In genomic region chr7:55552320-55553086, GRCh38 we compare ENCODE assay signal across 10 cellular contexts. TPM values are rescaled to one million over a fixed set of nuclear protein-coding genes. Genes with fewer than 3 reads are reported as not detected.
DNase-seq lines count a peak whose midpoint lies in the region; ATAC-seq, FAIRE-seq and TF ChIP-seq lines count a peak whose summit lies in the region.
"Had no signal": no experiment of that assay in that cellular context is flagged by ENCODE, and none has a peak within 500 bp of the region (broad histone marks: within the 10 kb centered on the region; RNA-seq: fewer than 3 reads in every experiment).

No MANE protein-coding gene starts in this region.

- ATAC-seq in IMR-90 (ENCODE audit: low read depth) (peak; percentile 87), HG02852 (IDR thresholded peaks at IDR 0.05; ENCODE audit: unreplicated experiment) (no peak), HG02884 (IDR thresholded peaks at IDR 0.05; ENCODE audit: unreplicated experiment) (no peak)
- no peak for ATAC-seq in stimulated activated memory B cell treated with anti-CD40 and anti-IgM and Interleukin-4, amounts not matched to agents 10 μg/mL and 1 μg/mL and 100 μg/mL, for 72 hours
- ATAC-seq: T-cell had no signal

- no TSS peak for BruUV-seq in IMR-90 (replicated peaks; lab: Mats Ljungman, UMichigan)

- in situ Hi-C loops in IMR-90 (cut with MboI; ENCODE audit: low sequenced_read_pairs): loop anchor here (25.0 kb wide), 1 partner anchor 790 kb away; the partner anchor contains the start of gene SEC61G

- no peak for TF ChIP-seq POLR2A in IMR-90 (IDR thresholded peaks at IDR 0.05; ENCODE audit: low read depth, low read length)

- peaks cover 4% of the 10 kb centered on the region for H3K36me3 ChIP-seq in IMR-90 (ENCODE audit: control insufficient read depth, insufficient read depth, low read length)
- no peaks in the 10 kb centered on the region for H3K36me3 ChIP-seq in kidney (ENCODE audit: control insufficient read depth in 1 of 2, insufficient read depth in 2 of 2, low read length in 2 of 2)

- peak; percentile 90 for DNase-seq in IMR-90
- peak; percentile 80 for DNase-seq in kidney
- no peak for DNase-seq in NCI-H345 treated with DMSO at 0.1 percent for 48 hours (lab: John Stamatoyannopoulos, UW; ENCODE audit: unreplicated experiment)
- DNase-seq in foreskin melanocyte: no peak
- DNase-seq: T-cell had no signal

- H3K9me3 Mint-ChIP-seq in brain: no peaks in the 10 kb centered on the region
- H3K9me3 Mint-ChIP-seq in stimulated activated memory B cell treated with anti-CD40 and anti-IgM and Interleukin-4, amounts not matched to agents 10 μg/mL and 1 μg/mL and 100 μg/mL, for 72 hours: no peaks in the 10 kb centered on the region
- H3K9me3 Mint-ChIP-seq: stimulated activated naive CD8-positive, alpha-beta T cell treated with anti-CD3 and anti-CD28 coated beads, Interleukin-15, Interleukin-2, amounts not matched to agents 100 ng/mL and 50 ng/mL, for 24 hours; T-cell had no signal

- H3K79me1 ChIP-seq in IMR-90 (ENCODE audit: low read depth in 1 of 2, low read length in 2 of 2): peaks cover 38 to 98% of the 10 kb centered on the region in 2 experiments

- no peak overlapping the region for H3K4me3 ChIP-seq in IMR-90 (ENCODE audit: insufficient read depth, low read depth, low read length)
- H3K4me3 ChIP-seq in kidney (ENCODE audit: low read length in 2 of 2): peak overlapping the region in 1 of 2 donors; percentile 39

- H3K9me1 ChIP-seq in IMR-90 (ENCODE audit: insufficient read depth, low read length): peaks cover 54% of the 10 kb centered on the region

- H3K27me3 Mint-ChIP-seq in brain: no peaks in the 10 kb centered on the region
- H3K27me3 Mint-ChIP-seq in stimulated activated memory B cell treated with anti-CD40 and anti-IgM and Interleukin-4, amounts not matched to agents 10 μg/mL and 1 μg/mL and 100 μg/mL, for 72 hours: no peaks in the 10 kb centered on the region
- H3K27me3 Mint-ChIP-seq: stimulated activated naive CD8-positive, alpha-beta T cell treated with anti-CD3 and anti-CD28 coated beads, Interleukin-15, Interleukin-2, amounts not matched to agents 100 ng/mL and 50 ng/mL, for 24 hours; T-cell had no signal

- peak overlapping the region; percentile 43 to 68 (median 51) for H3K4me3 Mint-ChIP-seq in brain
- H3K4me3 Mint-ChIP-seq in stimulated activated memory B cell treated with anti-CD40 and anti-IgM and Interleukin-4, amounts not matched to agents 10 μg/mL and 1 μg/mL and 100 μg/mL, for 72 hours: peak overlapping the region; percentile 27
- H3K4me3 Mint-ChIP-seq: stimulated activated naive CD8-positive, alpha-beta T cell treated with anti-CD3 and anti-CD28 coated beads, Interleukin-15, Interleukin-2, amounts not matched to agents 100 ng/mL and 50 ng/mL, for 24 hours; T-cell had no signal

- no peak overlapping the region for H4K8ac ChIP-seq in IMR-90 (ENCODE audit: low read depth in 2 of 2, low read length in 2 of 2)

- peaks cover 98% of the 10 kb centered on the region for H4K20me1 ChIP-seq in IMR-90 (ENCODE audit: insufficient read depth, low read length)

- TF ChIP-seq CTCF in IMR-90 (conservative IDR thresholded peaks at IDR 0.05; ENCODE audit: low read depth, low read length) (no peak), brain (conservative IDR thresholded peaks at IDR 0.05) (no peak), kidney (IDR thresholded peaks at IDR 0.05; ENCODE audit: borderline replicate concordance, extremely low read depth, insufficient read depth) (no peak)

- no peak overlapping the region for H4K91ac ChIP-seq in IMR-90 (ENCODE audit: insufficient read depth, low read depth, low read length)

- CTCF ChIA-PET in IMR-90 (lab: Yijun Ruan, JAX): interaction anchor here (0.8 kb wide), 1 partner anchor 13 kb away, joined by 3 read pairs; no protein-coding TSS in a partner anchor

- H3K27ac Mint-ChIP-seq in brain: peak overlapping the region; percentile 54 to 92 (median 71)
- H3K27ac Mint-ChIP-seq in stimulated activated memory B cell treated with anti-CD40 and anti-IgM and Interleukin-4, amounts not matched to agents 10 μg/mL and 1 μg/mL and 100 μg/mL, for 72 hours: peak overlapping the region; percentile 79
- H3K27ac Mint-ChIP-seq: stimulated activated naive CD8-positive, alpha-beta T cell treated with anti-CD3 and anti-CD28 coated beads, Interleukin-15, Interleukin-2, amounts not matched to agents 100 ng/mL and 50 ng/mL, for 24 hours had no signal

- H2BK5ac ChIP-seq in IMR-90 (ENCODE audit: low read depth, low read length, poor library complexity, severe bottlenecking): no peak overlapping the region

- no peak overlapping the region for H3K56ac ChIP-seq in IMR-90 (ENCODE audit: extremely low read depth, insufficient read depth, low read length)

- POLR2A ChIA-PET in IMR-90 (lab: Charles Lee; ENCODE audit: unreplicated experiment): no interaction called here

- H2BK120ac ChIP-seq in IMR-90 (ENCODE audit: low read depth, low read length): no peak overlapping the region

- H3K18ac ChIP-seq in IMR-90 (ENCODE audit: low read depth, low read length): no peak overlapping the region

- H3K4me2 ChIP-seq in IMR-90 (ENCODE audit: low read depth, low read length): peak overlapping the region; percentile 33; the same call in 1 of the 2 replicates

- no CpG with 5 or more reads among the region's 13 CpGs for WGBS in IMR-90 (ENCODE audit: extremely low coverage in 2 of 2, insufficient read length in 1 of 2), 2 experiments

- no peak overlapping the region for H2BK15ac ChIP-seq in IMR-90 (ENCODE audit: low read depth, low read length)

- no peak overlapping the region for H2AFZ ChIP-seq in IMR-90 (replicated peaks; ENCODE audit: low read length, poor library complexity)

- H3K23ac ChIP-seq in IMR-90 (ENCODE audit: low read depth, low read length): no peak overlapping the region

- intact Hi-C loops in IMR-90 (cut with micrococcal nuclease): no loop called here
- intact Hi-C loops in kidney (cut with DNase I): no loop called here

- no peaks in the 10 kb centered on the region for H3K27me3 ChIP-seq in IMR-90 (ENCODE audit: control insufficient read depth, insufficient read depth, low read length)

- no peak overlapping the region for H3K9ac ChIP-seq in IMR-90 (ENCODE audit: low read depth, low read length)
- H3K9ac ChIP-seq in kidney (ENCODE audit: low read length in 2 of 2): peak overlapping the region in 1 of 2 donors; percentile 36

- no peaks in the 10 kb centered on the region for H3K9me3 ChIP-seq in IMR-90 (ENCODE audit: control insufficient read depth, insufficient read depth, low read length)
- H3K9me3 ChIP-seq in kidney (ENCODE audit: control insufficient read depth in 1 of 2, low read length in 2 of 2): no peaks in the 10 kb centered on the region

- H2AK5ac ChIP-seq in IMR-90 (ENCODE audit: low read depth, low read length): peak overlapping the region; percentile 28; the same call in 1 of the 2 replicates

- H3K4me1 Mint-ChIP-seq in brain: peaks cover 95% of the 10 kb centered on the region
- peaks cover 97% of the 10 kb centered on the region for H3K4me1 Mint-ChIP-seq in stimulated activated memory B cell treated with anti-CD40 and anti-IgM and Interleukin-4, amounts not matched to agents 10 μg/mL and 1 μg/mL and 100 μg/mL, for 72 hours

- H3K36me3 Mint-ChIP-seq in brain: no peaks in the 10 kb centered on the region
- H3K36me3 Mint-ChIP-seq in stimulated activated memory B cell treated with anti-CD40 and anti-IgM and Interleukin-4, amounts not matched to agents 10 μg/mL and 1 μg/mL and 100 μg/mL, for 72 hours: peaks cover 41% of the 10 kb centered on the region

- H3K4ac ChIP-seq in IMR-90 (ENCODE audit: low read depth, low read length): no peak overlapping the region

- H3K4me1 ChIP-seq in IMR-90 (ENCODE audit: control insufficient read depth, insufficient read depth, low read length) (peaks cover 18% of the 10 kb centered on the region), kidney (ENCODE audit: control insufficient read depth in 1 of 2, insufficient read depth in 1 of 2, low read depth in 1 of 2, low read length in 2 of 2) (peaks cover 25% of the 10 kb centered on the region in 2 donors)

- no peak for TF ChIP-seq RAD21 in IMR-90 (IDR thresholded peaks at IDR 0.05; ENCODE audit: low read length)

- H2AK9ac ChIP-seq in IMR-90 (replicated peaks; ENCODE audit: low read depth, low read length, poor library complexity): no peak overlapping the region

- FAIRE-seq in kidney (lab: Jason Lieb, UNC): no peak

- dilution Hi-C loops in IMR-90 (cut with HindIII; ENCODE audit: low sequenced_read_pairs, unreplicated experiment): no loop called here

- no peak overlapping the region for H4K5ac ChIP-seq in IMR-90 (ENCODE audit: low read depth, low read length)

- H3K27ac ChIP-seq in IMR-90 (ENCODE audit: insufficient read depth, low read length) (no peak overlapping the region), kidney (ENCODE audit: low read depth in 2 of 2, low read length in 2 of 2) (peak overlapping the region; percentile 43 to 65)

- 0 out of 2 replicates have a peak overlapping the region, but pooled peaks have one; percentile 11 for H3K14ac ChIP-seq in IMR-90 (replicated peaks; ENCODE audit: low read depth, low read length)

- no peak overlapping the region for H2BK20ac ChIP-seq in IMR-90 (ENCODE audit: low read depth, low read length)

TF ChIP-seq in IMR-90, 13 proteins besides CTCF, POLR2A, EP300 and RAD21:
- TF ChIP-seq RCOR1 (IDR thresholded peaks at IDR 0.05; ENCODE audit: insufficient replicate concordance, low read length) (no peak), CHD1 (IDR thresholded peaks at IDR 0.05; ENCODE audit: low read depth, low read length) (no peak), NFE2L2 (IDR thresholded peaks at IDR 0.05; ENCODE audit: low read depth, low read length) (peak; percentile 71; the same call in 1 of the 2 replicates), FOS (IDR thresholded peaks at IDR 0.05; ENCODE audit: low read depth, low read length) (peak; percentile 78), MXI1 (IDR thresholded peaks at IDR 0.05; ENCODE audit: borderline replicate concordance, low read depth, low read length) (peak; percentile 46; the same call in 1 of the 2 replicates), CEBPB (IDR thresholded peaks at IDR 0.05; ENCODE audit: low read depth, low read length) (0 out of 2 replicates have a peak, but pooled peaks have one; percentile 31), MAFK (IDR thresholded peaks at IDR 0.05; ENCODE audit: low read depth, low read length) (peak; percentile 81)

RNA-seq across cellular contexts. Expression of gene VOPP1, which starts 19.8 kb away (rescaled TPM):
- total RNA-seq in IMR-90 (2012; rRNA removed): 94.5 and 94.7 TPM in 2 replicates
- 54.5 and 60.2 TPM in 2 replicates for polyA plus RNA-seq in IMR-90 (2012; rRNA removed)
- 39.0 and 52.2 TPM in 2 replicates for polyA plus RNA-seq in IMR-90 (2012; cell fraction: cytosol; rRNA removed)
- 26.0 and 27.4 TPM in 2 replicates for polyA plus RNA-seq in IMR-90 (2012; cell fraction: nucleus; rRNA removed; ENCODE audit: low replicate concordance)
- polyA plus RNA-seq in brain (ENCODE audit: insufficient read depth, low read depth, low replicate concordance): 101 TPM
- 98.7 TPM for total RNA-seq in kidney
- polyA plus RNA-seq in kidney (ENCODE audit: insufficient read depth, low read depth, low replicate concordance): 47.3 TPM

Comparison
In these comparisons a context has a peak if more than half of its experiments do, and no peak if none do; other contexts are left out.
1. DNase-seq: peak in IMR-90 (single experiment) and kidney (single experiment); none in NCI-H345 treated with DMSO at 0.1 percent for 48 hours (single experiment) and foreskin melanocyte (single experiment).